In genomic region chr11:118251858-118252652, GRCh38 we compare ENCODE assay signal across 8 cellular contexts.
DNase-seq lines count a peak whose midpoint lies in the region; ATAC-seq and TF ChIP-seq lines count a peak whose summit lies in the region.

Gene MPZL3 (minus strand): TSS chr11:118252365. CDS start chr11:118252294, 71 bp downstream.

- TF ChIP-seq CTCF in cardiac fibroblast (IDR thresholded peaks at IDR 0.05; ENCODE audit: low read depth, low read length), result no peak

- H3K4me3 ChIP-seq in cardiac fibroblast (replicated peaks in 1 of 2; ENCODE audit: low read depth in 2 of 2, low read length in 2 of 2), result peak within 1 kb of the TSS; percentile 83 to 84
- peak within 1 kb of the TSS; percentile 52 to 76 (median 62) for H3K4me3 ChIP-seq in skin epidermis

- ATAC-seq in GM18502 (IDR thresholded peaks at IDR 0.05; ENCODE audit: poor library complexity, unreplicated experiment) (peak; percentile 71), HG03103 (IDR thresholded peaks at IDR 0.05; ENCODE audit: low read depth, unreplicated experiment) (peak; percentile 73), HG02852 (IDR thresholded peaks at IDR 0.05; ENCODE audit: unreplicated experiment) (no peak)

- H3K27ac ChIP-seq in skin epidermis, result peak within 1 kb of the TSS in 20 of 21 experiments; percentile 84 to 97 (median 90)

- peak; percentile 92 for DNase-seq in NCI-H2227 (lab: John Stamatoyannopoulos, UW; ENCODE audit: unreplicated experiment)
- DNase-seq in activated CD4-positive, CD25-positive, alpha-beta regulatory T cell (lab: John Stamatoyannopoulos, UW), result peak; percentile 51 to 76 (median 57)
- peak; percentile 69 to 76 for DNase-seq in cardiac fibroblast (ENCODE audit: low read depth in 2 of 2)
- DNase-seq in iPS-NIHi7 (ENCODE audit: extremely low spot score), result peak; percentile 83
